8 cellular contexts compared by ENCODE assay signal in the genomic region with DNA sequence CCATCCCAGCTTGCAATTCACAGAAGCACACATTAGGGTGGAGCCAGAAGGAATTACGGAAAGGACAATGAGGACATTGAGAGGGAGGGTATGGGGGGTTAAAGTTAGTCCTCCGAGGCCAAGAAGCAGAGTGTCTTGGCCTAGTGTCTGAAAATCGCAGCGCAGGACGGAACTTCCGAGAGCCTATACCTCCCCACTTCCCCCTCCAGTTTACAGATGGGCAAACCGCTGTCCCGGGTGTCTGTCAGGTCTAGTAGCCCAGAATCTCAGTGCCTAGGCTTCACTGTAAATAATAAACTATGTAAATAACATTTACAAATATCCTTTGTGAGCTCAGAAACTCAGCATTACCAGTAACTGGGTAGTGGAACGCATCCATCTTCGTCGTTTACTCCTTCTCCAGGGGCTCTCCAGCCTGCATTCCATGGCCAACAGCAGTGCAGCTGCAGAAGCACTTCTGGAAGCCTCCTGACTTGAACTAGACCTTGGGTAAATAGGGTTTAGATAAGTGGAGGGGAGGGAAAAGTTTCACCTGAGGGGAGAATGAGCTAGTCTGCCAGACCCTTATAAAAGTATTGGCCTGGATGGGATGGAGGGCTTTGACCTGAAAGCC. TPM values are rescaled to one million over a fixed set of nuclear protein-coding genes. Genes with fewer than 3 reads are reported as not detected.
DNase-seq lines count a peak whose midpoint lies in the region; ATAC-seq, FAIRE-seq and TF ChIP-seq lines count a peak whose summit lies in the region.

No MANE protein-coding gene starts in this region.

- peak; percentile 58 for DNase-seq in GM12892 (ENCODE audit: insufficient read length)
- no peak for DNase-seq in ascending aorta (ENCODE audit: low spot score in 2 of 2)
- DNase-seq in cerebellar nuclear complex (lab: John Stamatoyannopoulos, UW), result no peak
- no peak for DNase-seq in posterior vena cava (ENCODE audit: low spot score)

- H3K4me1 ChIP-seq in HUES64 (ENCODE audit: insufficient read depth, low read length), result peaks cover 6% of the 10 kb centered on the region
- peaks cover 0 to 4% of the 10 kb centered on the region in 2 donors for H3K4me1 ChIP-seq in ascending aorta
- peaks cover 4% of the 10 kb centered on the region for H3K4me1 ChIP-seq in iPS-15b (ENCODE audit: control insufficient read depth, insufficient read depth, low read length)

- TF ChIP-seq POLR2A in GM12892 (IDR thresholded peaks at IDR 0.05; ENCODE audit: low read depth, low read length), result no peak; the same call in 1 of the 2 replicates

- H3K27me3 ChIP-seq in HUES64 (ENCODE audit: insufficient read depth, low read length) (peaks cover 27% of the 10 kb centered on the region), ascending aorta (no peaks in the 10 kb centered on the region), iPS-15b (ENCODE audit: control insufficient read depth, insufficient read depth, low read length) (peaks cover 25% of the 10 kb centered on the region)

- H3K27ac ChIP-seq in HUES64 (ENCODE audit: low read depth, low read length) (no peak overlapping the region), ascending aorta (peak overlapping the region; percentile 92 to 93), skin epidermis (peak overlapping the region; percentile 74 to 97 (median 92))

- H3K9ac ChIP-seq in HUES64 (ENCODE audit: low read depth, low read length) (peak overlapping the region; percentile 89), iPS-15b (ENCODE audit: low read depth, low read length) (peak overlapping the region; percentile 71)

- H3K4me3 ChIP-seq in HUES64 (ENCODE audit: low read length) (peak overlapping the region; percentile 78), ascending aorta (peak overlapping the region; percentile 55 to 88), iPS-15b (ENCODE audit: low read depth, low read length) (peak overlapping the region; percentile 84), skin epidermis (peak overlapping the region; percentile 46 to 69 (median 60))

- peak; percentile 96 for FAIRE-seq in GM12892 (lab: Jason Lieb, UNC)

- H3K36me3 ChIP-seq in HUES64 (ENCODE audit: insufficient read depth, low read length) (no peaks in the 10 kb centered on the region), ascending aorta (no peaks in the 10 kb centered on the region), iPS-15b (ENCODE audit: control insufficient read depth, insufficient read depth, low read length) (no peaks in the 10 kb centered on the region)

- H3K9me3 ChIP-seq in HUES64 (ENCODE audit: insufficient read depth, low read depth, low read length) (no peaks in the 10 kb centered on the region), ascending aorta (no peaks in the 10 kb centered on the region), iPS-15b (ENCODE audit: control insufficient read depth, insufficient read depth, low read length) (no peaks in the 10 kb centered on the region)

- 24% methylated on average over 11 of the region's 11 CpGs for WGBS in HUES64

- intact Hi-C loops in ascending aorta (cut with DNase I), result loop anchor here (1.0 to 5.0 kb wide), 2 partner anchors 47 to 97 kb away; partner anchors contain the start of gene COX17
- intact Hi-C loops in posterior vena cava (cut with DNase I), result loop anchor here (10.0 kb wide), 2 partner anchors 85 to 95 kb away; partner anchors contain the start of genes COX17 (in 1 of the 2) and POPDC2 (in 1 of the 2)

- ATAC-seq in GM21447 (IDR thresholded peaks at IDR 0.05; ENCODE audit: unreplicated experiment), result peak; percentile 78

- no peak for TF ChIP-seq CTCF in ascending aorta (IDR thresholded peaks at IDR 0.05)

RNA-seq across cellular contexts. Expression of gene ADPRH, which starts 1.0 kb away (rescaled TPM):
- 19.0 TPM for polyA plus RNA-seq in GM12892 (2012; ENCODE audit: missing spikeins)
- polyA plus RNA-seq in HUES64 (2013, experiment 1 of 2), result 2.4 TPM
- polyA plus RNA-seq in HUES64 (2013, experiment 2 of 2), result 1.8 TPM
- 32.1 TPM for total RNA-seq in ascending aorta
- total RNA-seq in posterior vena cava, result 10 to 100 TPM; 15.3 to 17.9 TPM

RNA-seq across cellular contexts. Expression of gene PLA1A, which starts 17.4 kb away (rescaled TPM):
- polyA plus RNA-seq in GM12892 (2012; ENCODE audit: missing spikeins), result 11.6 TPM
- not detected for polyA plus RNA-seq in HUES64 (2013, experiment 1 of 2)
- polyA plus RNA-seq in HUES64 (2013, experiment 2 of 2), result not detected
- total RNA-seq in ascending aorta (15.0 TPM), posterior vena cava (1 to 10 TPM; 2.7 to 6.2 TPM)

RNA-seq across cellular contexts. Expression of gene CD80, which starts 20.8 kb away (rescaled TPM):
- 59.9 TPM for polyA plus RNA-seq in GM12892 (2012; ENCODE audit: missing spikeins)
- polyA plus RNA-seq in HUES64 (2013, experiment 1 of 2), result not detected
- not detected for polyA plus RNA-seq in HUES64 (2013, experiment 2 of 2)
- 3.2 TPM for total RNA-seq in ascending aorta
- 1 to 10 TPM in 1 of 2 donors, under 1 TPM in 1; 0.24 to 1.3 TPM for total RNA-seq in posterior vena cava
